In the genomic region with DNA sequence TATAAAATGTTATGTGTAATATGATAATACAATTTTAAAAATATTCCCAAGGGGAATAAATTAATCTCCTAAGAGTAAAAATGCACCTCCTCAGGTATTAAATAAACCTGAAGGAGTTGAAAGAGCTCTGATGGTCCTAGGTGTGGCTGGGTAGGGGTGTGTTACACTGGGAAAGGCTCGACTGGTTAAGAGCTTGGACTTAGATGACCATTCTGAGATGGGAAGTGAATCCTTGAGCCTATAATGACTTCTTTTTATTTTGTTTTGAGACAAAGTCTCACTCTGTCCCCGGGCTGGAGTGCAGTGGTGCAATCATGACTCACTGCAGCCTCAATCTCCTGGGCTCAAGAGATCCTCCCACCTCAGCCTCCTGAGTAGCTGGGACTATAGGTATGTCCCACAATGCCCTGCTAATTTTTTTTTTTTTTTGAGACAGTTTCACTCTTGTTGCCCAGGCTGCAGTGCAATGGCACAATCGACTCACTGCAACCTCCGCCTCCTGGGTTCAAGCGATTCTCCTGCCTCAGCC, we compare ENCODE assay signal across 1 cellular context.
TF ChIP-seq lines count a peak whose summit lies in the region.

No MANE protein-coding gene starts in this region.

TF ChIP-seq in HepG2, 621 proteins besides CTCF, POLR2A, EP300 and RAD21:
- TF ChIP-seq ZNF646 (CRISPR knock-in tag; IDR thresholded peaks at IDR 0.05) = no peak
- TF ChIP-seq, protein P1, sequence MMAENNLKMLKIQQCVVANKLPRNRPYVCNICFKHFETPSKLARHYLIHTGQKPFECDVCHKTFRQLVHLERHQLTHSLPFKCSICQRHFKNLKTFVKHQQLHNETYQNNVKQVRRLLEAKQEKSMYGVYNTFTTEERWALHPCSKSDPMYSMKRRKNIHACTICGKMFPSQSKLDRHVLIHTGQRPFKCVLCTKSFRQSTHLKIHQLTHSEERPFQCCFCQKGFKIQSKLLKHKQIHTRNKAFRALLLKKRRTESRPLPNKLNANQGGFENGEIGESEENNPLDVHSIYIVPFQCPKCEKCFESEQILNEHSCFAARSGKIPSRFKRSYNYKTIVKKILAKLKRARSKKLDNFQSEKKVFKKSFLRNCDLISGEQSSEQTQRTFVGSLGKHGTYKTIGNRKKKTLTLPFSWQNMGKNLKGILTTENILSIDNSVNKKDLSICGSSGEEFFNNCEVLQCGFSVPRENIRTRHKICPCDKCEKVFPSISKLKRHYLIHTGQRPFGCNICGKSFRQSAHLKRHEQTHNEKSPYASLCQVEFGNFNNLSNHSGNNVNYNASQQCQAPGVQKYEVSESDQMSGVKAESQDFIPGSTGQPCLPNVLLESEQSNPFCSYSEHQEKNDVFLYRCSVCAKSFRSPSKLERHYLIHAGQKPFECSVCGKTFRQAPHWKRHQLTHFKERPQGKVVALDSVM (CRISPR knock-in tag; IDR thresholded peaks at IDR 0.05) = peak; percentile 81
- TF ChIP-seq FOSL2 (CRISPR knock-in tag; IDR thresholded peaks at IDR 0.05) = peak; percentile 51
TF ChIP-seq in HepG2: peak in this region for 2.
